ENCODE assay signal across 7 cellular contexts in genomic region chrX:138191998-138192397, GRCh38.
DNase-seq lines count a peak whose midpoint lies in the region; TF ChIP-seq lines count a peak whose summit lies in the region.

No MANE protein-coding gene starts in this region.

- H3K79me2 ChIP-seq in KMS-11 (ENCODE audit: insufficient read depth, low read depth) = no peaks in the 10 kb centered on the region
- no peaks in the 10 kb centered on the region for H3K79me2 ChIP-seq in neural progenitor cell (ENCODE audit: low read depth)

- no peak overlapping the region for H3K4me3 Mint-ChIP-seq in neural progenitor cell

- H2AFZ ChIP-seq in KMS-11 (ENCODE audit: low read depth) (no peak overlapping the region), neural progenitor cell (replicated peaks) (no peak overlapping the region)

- H3K4me2 ChIP-seq in KMS-11 = no peak overlapping the region
- no peak overlapping the region for H3K4me2 ChIP-seq in neural progenitor cell

- intact Hi-C loops in breast epithelium (cut with DNase I; ENCODE audit: low total_unique reads) (no loop called here), spleen (cut with DNase I; ENCODE audit: low total_unique reads) (loop anchor here (5.0 kb wide), 1 partner anchor 550 kb away; no protein-coding TSS in a partner anchor)

- WGBS in spleen, 5 donors = 15 to 36% (median 18%) methylated on average over 1 of the region's 1 CpG

- TF ChIP-seq POLR2A in breast epithelium (IDR thresholded peaks at IDR 0.05) (no peak), spleen (IDR thresholded peaks at IDR 0.05) (no peak)

- CTCF ChIA-PET in GM10248 (lab: Yijun Ruan, JAX) = interaction anchor here (1.1 kb wide), 1 partner anchor 557 kb away, joined by 3 read pairs; no protein-coding TSS in a partner anchor

- no peak overlapping the region for H3K27ac Mint-ChIP-seq in neural progenitor cell

- H3K27me3 ChIP-seq in KMS-11 (ENCODE audit: insufficient read depth, low read depth) (no peaks in the 10 kb centered on the region), breast epithelium (peaks cover 0 to 12% of the 10 kb centered on the region in 2 donors), neural progenitor cell (no peaks in the 10 kb centered on the region), spleen (replicated peaks in 1 of 7) (no peaks in the 10 kb centered on the region)

- no peak for DNase-seq in GM10248 (ENCODE audit: extremely low spot score)
- DNase-seq in breast epithelium (ENCODE audit: low spot score in 2 of 2) = no peak
- peak; percentile 64 for DNase-seq in neural progenitor cell (ENCODE audit: low spot score)
- no peak for DNase-seq in spleen
- DNase-seq in NCI-H2227 treated with DMSO at 0.1 percent for 48 hours (lab: John Stamatoyannopoulos, UW) = no peak
- DNase-seq in activated gamma-delta T cell (lab: John Stamatoyannopoulos, UW) = no peak

- no peaks in the 10 kb centered on the region for H3K4me1 Mint-ChIP-seq in neural progenitor cell

- POLR2A ChIA-PET in GM10248 (lab: Yijun Ruan, JAX) = no interaction called here

- H3K36me3 ChIP-seq in KMS-11 (ENCODE audit: insufficient read depth) = no peaks in the 10 kb centered on the region
- H3K36me3 ChIP-seq in breast epithelium = no peaks in the 10 kb centered on the region
- no peaks in the 10 kb centered on the region for H3K36me3 ChIP-seq in neural progenitor cell
- H3K36me3 ChIP-seq in spleen = no peaks in the 10 kb centered on the region

- no peak overlapping the region for H3K27ac ChIP-seq in KMS-11
- H3K27ac ChIP-seq in breast epithelium = no peak overlapping the region
- no peak overlapping the region for H3K27ac ChIP-seq in neural progenitor cell
- H3K27ac ChIP-seq in spleen = no peak overlapping the region

- H3K9ac ChIP-seq in KMS-11 (no peak overlapping the region), neural progenitor cell (no peak overlapping the region)

- H3K9me3 Mint-ChIP-seq in neural progenitor cell = no peaks in the 10 kb centered on the region

- no peaks in the 10 kb centered on the region for H3K4me1 ChIP-seq in KMS-11 (ENCODE audit: low read depth, poor library complexity, severe bottlenecking)
- H3K4me1 ChIP-seq in breast epithelium = no peaks in the 10 kb centered on the region
- H3K4me1 ChIP-seq in neural progenitor cell = no peaks in the 10 kb centered on the region
- H3K4me1 ChIP-seq in spleen = no peaks in the 10 kb centered on the region

- H3K27me3 Mint-ChIP-seq in neural progenitor cell (ENCODE audit: insufficient read depth, low read depth) = peaks cover 2% of the 10 kb centered on the region

- peak; percentile 24 for TF ChIP-seq CTCF in GM10248 (IDR thresholded peaks at IDR 0.05; ENCODE audit: control extremely low read depth, extremely low read depth, low read depth, missing control alignments)
- peak; percentile 66 for TF ChIP-seq CTCF in KMS-11 (conservative IDR thresholded peaks at IDR 0.05; ENCODE audit: low read depth, low read length)
- TF ChIP-seq CTCF in breast epithelium (IDR thresholded peaks at IDR 0.05) = peak in 2 of 3 donors; percentile 15 to 16
- TF ChIP-seq CTCF in neural progenitor cell (IDR thresholded peaks at IDR 0.05) = peak; percentile 75
- TF ChIP-seq CTCF in spleen (IDR thresholded peaks at IDR 0.05 in 8 of 11, conservative IDR thresholded peaks at IDR 0.05 in 3 of 11) = peak in 3 of 11 experiments; percentile 16 to 44 (median 20)

- H3K4me3 ChIP-seq in KMS-11 (IDR thresholded peaks at IDR 0.05; ENCODE audit: insufficient read depth, low read depth, low read length) (no peak overlapping the region), breast epithelium (no peak overlapping the region), neural progenitor cell (no peak overlapping the region), spleen (no peak overlapping the region)

- H3F3A ChIP-seq in neural progenitor cell (ENCODE audit: low read depth) = no peaks in the 10 kb centered on the region

- H3K9me3 ChIP-seq in breast epithelium (no peaks in the 10 kb centered on the region), neural progenitor cell (ENCODE audit: low read depth) (peaks cover 4% of the 10 kb centered on the region), spleen (no peaks in the 10 kb centered on the region)

- H4K20me1 ChIP-seq in KMS-11 (ENCODE audit: insufficient read depth) (no peaks in the 10 kb centered on the region), neural progenitor cell (ENCODE audit: low read depth) (no peaks in the 10 kb centered on the region)

- H3K36me3 Mint-ChIP-seq in neural progenitor cell = no peaks in the 10 kb centered on the region
